Comparison of ENCODE assay signal across 24 cellular contexts in the genomic region with DNA sequence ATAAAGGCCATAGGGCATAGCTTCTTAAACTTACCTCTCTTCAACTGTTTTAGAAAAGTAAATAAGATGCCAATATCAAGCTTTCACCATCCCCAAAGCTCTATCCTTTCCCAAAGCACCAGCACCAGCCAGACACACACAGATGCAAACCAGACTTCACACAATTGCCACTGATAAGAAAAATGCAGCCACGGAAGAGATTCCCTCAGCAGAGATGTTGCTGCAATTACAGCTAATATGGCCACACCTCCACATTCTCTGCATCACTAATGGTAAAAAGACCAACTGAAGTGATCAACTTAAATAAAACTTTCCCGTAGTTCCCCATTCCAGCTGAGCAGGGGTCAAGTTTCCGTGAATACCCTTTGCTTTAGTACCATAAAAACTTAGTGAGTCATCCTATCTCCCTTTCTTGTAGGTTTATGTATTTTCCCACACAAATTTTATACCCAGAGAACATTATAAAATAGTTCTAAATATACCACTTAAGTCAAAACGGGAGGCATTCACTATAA.
"Had no signal": no experiment of that assay in that cellular context is flagged by ENCODE, and none has a peak within 500 bp of the region (broad histone marks: within the 10 kb centered on the region; RNA-seq: fewer than 3 reads in every experiment).

No MANE protein-coding gene starts in this region.

- H3K4me3 Mint-ChIP-seq: activated CD4-positive, alpha-beta T cell treated with anti-CD3 and anti-CD28 coated beads, Interleukin-2, amount 10 ng/mL, durations not matched to agents 24 days and 14 days; activated CD8-positive, alpha-beta T cell treated with anti-CD3 and anti-CD28 coated beads for 36 hours; activated T-helper 17 cell treated with anti-CD3 and anti-CD28 coated beads, Interleukin-2, amount 50 U/mL, for 72 hours; effector memory CD8-positive, alpha-beta T cell; nephron progenitor cell; stimulated activated memory B cell treated with anti-CD40 and anti-IgM and Interleukin-4, amounts not matched to agents 10 μg/mL and 1 μg/mL and 100 μg/mL, for 72 hours; type B pancreatic cell had no signal

- H3K4me3 ChIP-seq: esophagus squamous epithelium, hepatocyte, lung, right atrium auricular region, skin epidermis, testis had no signal

- H3K9me3 ChIP-seq: esophagus squamous epithelium, right atrium auricular region, testis had no signal

- H3K79me2 ChIP-seq: hepatocyte had no signal

- H3K36me3 ChIP-seq: esophagus squamous epithelium, right atrium auricular region had no signal

- H2AFZ ChIP-seq: hepatocyte had no signal

- H3K27me3 Mint-ChIP-seq: activated CD4-positive, alpha-beta T cell treated with anti-CD3 and anti-CD28 coated beads, Interleukin-2, amount 10 ng/mL, durations not matched to agents 24 days and 14 days; activated CD8-positive, alpha-beta T cell treated with anti-CD3 and anti-CD28 coated beads for 36 hours; activated T-helper 17 cell treated with anti-CD3 and anti-CD28 coated beads, Interleukin-2, amount 50 U/mL, for 72 hours; effector memory CD8-positive, alpha-beta T cell; stimulated activated memory B cell treated with anti-CD40 and anti-IgM and Interleukin-4, amounts not matched to agents 10 μg/mL and 1 μg/mL and 100 μg/mL, for 72 hours; type B pancreatic cell had no signal

- H3K9me3 Mint-ChIP-seq: activated CD4-positive, alpha-beta T cell treated with anti-CD3 and anti-CD28 coated beads, Interleukin-2, amount 10 ng/mL, durations not matched to agents 24 days and 14 days; activated CD8-positive, alpha-beta T cell treated with anti-CD3 and anti-CD28 coated beads for 36 hours; activated T-helper 17 cell treated with anti-CD3 and anti-CD28 coated beads, Interleukin-2, amount 50 U/mL, for 72 hours; effector memory CD8-positive, alpha-beta T cell had no signal

- H3K27ac Mint-ChIP-seq: activated CD4-positive, alpha-beta T cell treated with anti-CD3 and anti-CD28 coated beads, Interleukin-2, amount 10 ng/mL, durations not matched to agents 24 days and 14 days; activated CD8-positive, alpha-beta T cell treated with anti-CD3 and anti-CD28 coated beads for 36 hours; activated T-helper 17 cell treated with anti-CD3 and anti-CD28 coated beads, Interleukin-2, amount 50 U/mL, for 72 hours; effector memory CD8-positive, alpha-beta T cell; progenitor cell of endocrine pancreas; stimulated activated memory B cell treated with anti-CD40 and anti-IgM and Interleukin-4, amounts not matched to agents 10 μg/mL and 1 μg/mL and 100 μg/mL, for 72 hours; type B pancreatic cell had no signal

- H3K27ac ChIP-seq: esophagus squamous epithelium, foreskin keratinocyte, hepatocyte, right atrium auricular region, skin epidermis, testis had no signal

- H3K27me3 ChIP-seq: esophagus squamous epithelium, foreskin keratinocyte, hepatocyte, right atrium auricular region, testis had no signal

- H3K4me1 ChIP-seq: testis had no signal

- H3K4me1 Mint-ChIP-seq: activated CD4-positive, alpha-beta T cell treated with anti-CD3 and anti-CD28 coated beads, Interleukin-2, amount 10 ng/mL, durations not matched to agents 24 days and 14 days; activated T-helper 17 cell treated with anti-CD3 and anti-CD28 coated beads, Interleukin-2, amount 50 U/mL, for 72 hours had no signal

- DNase-seq: activated CD4-positive, alpha-beta T cell treated with anti-CD3 and anti-CD28 coated beads, Interleukin-2, amount 10 ng/mL, durations not matched to agents 24 days and 14 days; activated CD8-positive, alpha-beta T cell treated with anti-CD3 and anti-CD28 coated beads for 36 hours; activated naive CD4-positive, alpha-beta T cell treated with Interleukin-2 at 50 U/mL for 16 hours; activated T-cell treated with anti-CD3 and anti-CD28 coated beads, Interleukin-2, amount 50 U/mL, for 1 hour; aorta; effector memory CD8-positive, alpha-beta T cell; esophagus squamous epithelium; midbrain; nephron progenitor cell; occipital lobe; stimulated activated CD4-positive, alpha-beta T cell treated with anti-CD3 and anti-CD28 coated beads, Interleukin-4, amount 100 ng/mL, for 4 hours; T-helper 1 cell; T-helper 9 cell; testis had no signal

- H3K36me3 Mint-ChIP-seq: type B pancreatic cell had no signal

- ATAC-seq: activated CD8-positive, alpha-beta T cell treated with anti-CD3 and anti-CD28 coated beads for 36 hours; activated T-helper 17 cell treated with anti-CD3 and anti-CD28 coated beads, Interleukin-2, amount 50 U/mL, for 72 hours; effector memory CD8-positive, alpha-beta T cell; left lobe of liver; stimulated activated memory B cell treated with anti-CD40 and anti-IgM and Interleukin-4, amounts not matched to agents 10 μg/mL and 1 μg/mL and 100 μg/mL, for 72 hours had no signal

- H3K4me2 ChIP-seq: hepatocyte had no signal
